In the genomic region with DNA sequence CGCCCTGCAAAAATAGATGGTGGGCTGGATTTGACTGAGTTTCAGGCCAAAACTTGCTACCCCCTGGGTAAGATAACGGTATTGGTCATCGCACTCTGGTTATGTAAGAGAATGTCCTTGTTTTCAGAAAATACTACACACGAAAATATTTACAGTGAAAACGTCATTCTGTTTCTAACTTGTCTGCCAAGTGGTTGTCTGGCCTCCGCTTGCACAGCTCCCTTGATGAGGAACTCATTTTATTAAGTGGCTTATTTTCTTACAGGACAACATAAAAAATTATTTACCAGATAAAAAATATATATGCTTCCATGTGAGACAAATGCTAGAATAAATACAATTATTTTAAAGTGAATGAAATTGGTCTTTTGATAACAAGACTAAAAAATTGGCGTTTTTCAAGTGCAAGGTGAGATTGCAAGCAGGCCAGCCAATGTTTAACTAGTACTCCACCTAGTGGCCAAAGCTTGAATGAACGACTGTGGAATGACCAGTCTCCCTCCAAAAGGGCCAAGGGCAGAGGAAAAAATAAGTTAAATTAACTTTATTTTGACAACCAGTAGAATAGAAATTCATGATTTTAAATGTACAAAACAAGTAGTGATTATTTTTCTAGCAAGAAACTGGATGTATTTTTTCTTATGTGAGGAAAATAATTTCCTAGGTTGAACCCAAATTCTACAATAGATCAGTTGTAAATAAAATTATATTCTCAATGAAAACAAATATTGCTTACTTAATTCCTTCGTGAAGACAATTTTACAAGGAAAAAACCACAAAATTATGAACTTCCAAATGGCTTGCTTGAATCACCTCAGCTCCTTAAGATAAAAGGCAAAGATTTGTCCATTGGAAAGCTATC, we compare ENCODE assay signal across 1 cellular context.
TF ChIP-seq lines count a peak whose summit lies in the region.

No MANE protein-coding gene starts in this region.

TF ChIP-seq in GM12878, 131 proteins besides CTCF, POLR2A, EP300 and RAD21 (continued from another document):
- TF ChIP-seq, protein P1, sequence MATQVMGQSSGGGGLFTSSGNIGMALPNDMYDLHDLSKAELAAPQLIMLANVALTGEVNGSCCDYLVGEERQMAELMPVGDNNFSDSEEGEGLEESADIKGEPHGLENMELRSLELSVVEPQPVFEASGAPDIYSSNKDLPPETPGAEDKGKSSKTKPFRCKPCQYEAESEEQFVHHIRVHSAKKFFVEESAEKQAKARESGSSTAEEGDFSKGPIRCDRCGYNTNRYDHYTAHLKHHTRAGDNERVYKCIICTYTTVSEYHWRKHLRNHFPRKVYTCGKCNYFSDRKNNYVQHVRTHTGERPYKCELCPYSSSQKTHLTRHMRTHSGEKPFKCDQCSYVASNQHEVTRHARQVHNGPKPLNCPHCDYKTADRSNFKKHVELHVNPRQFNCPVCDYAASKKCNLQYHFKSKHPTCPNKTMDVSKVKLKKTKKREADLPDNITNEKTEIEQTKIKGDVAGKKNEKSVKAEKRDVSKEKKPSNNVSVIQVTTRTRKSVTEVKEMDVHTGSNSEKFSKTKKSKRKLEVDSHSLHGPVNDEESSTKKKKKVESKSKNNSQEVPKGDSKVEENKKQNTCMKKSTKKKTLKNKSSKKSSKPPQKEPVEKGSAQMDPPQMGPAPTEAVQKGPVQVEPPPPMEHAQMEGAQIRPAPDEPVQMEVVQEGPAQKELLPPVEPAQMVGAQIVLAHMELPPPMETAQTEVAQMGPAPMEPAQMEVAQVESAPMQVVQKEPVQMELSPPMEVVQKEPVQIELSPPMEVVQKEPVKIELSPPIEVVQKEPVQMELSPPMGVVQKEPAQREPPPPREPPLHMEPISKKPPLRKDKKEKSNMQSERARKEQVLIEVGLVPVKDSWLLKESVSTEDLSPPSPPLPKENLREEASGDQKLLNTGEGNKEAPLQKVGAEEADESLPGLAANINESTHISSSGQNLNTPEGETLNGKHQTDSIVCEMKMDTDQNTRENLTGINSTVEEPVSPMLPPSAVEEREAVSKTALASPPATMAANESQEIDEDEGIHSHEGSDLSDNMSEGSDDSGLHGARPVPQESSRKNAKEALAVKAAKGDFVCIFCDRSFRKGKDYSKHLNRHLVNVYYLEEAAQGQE (IDR thresholded peaks at IDR 0.05; ENCODE audit: low read depth, low read length): no peak
